Comparison of ENCODE assay signal across 11 cellular contexts in genomic region chr7:360454-361100, GRCh38.
DNase-seq lines count a peak whose midpoint lies in the region; ATAC-seq, FAIRE-seq and TF ChIP-seq lines count a peak whose summit lies in the region.
"Had no signal": no experiment of that assay in that cellular context is flagged by ENCODE, and none has a peak within 500 bp of the region (broad histone marks: within the 10 kb centered on the region; RNA-seq: fewer than 3 reads in every experiment).

No MANE protein-coding gene starts in this region.

- peaks cover 56% of the 10 kb centered on the region for H3K4me1 Mint-ChIP-seq in CD8-positive, alpha-beta T cell (ENCODE audit: low read depth)
- peaks cover 34% of the 10 kb centered on the region for H3K4me1 Mint-ChIP-seq in activated CD4-positive, alpha-beta T cell treated with anti-CD3 and anti-CD28 coated beads, Interleukin-2, amount 10 ng/mL, durations not matched to agents 24 days and 14 days

- TF ChIP-seq EP300 in K562 (IDR thresholded peaks at IDR 0.05; ENCODE audit: low read length), result no peak
- TF ChIP-seq EP300 in sigmoid colon (IDR thresholded peaks at IDR 0.05), result no peak

- H3K36me3 Mint-ChIP-seq in CD8-positive, alpha-beta T cell, result no peaks in the 10 kb centered on the region
- H3K36me3 Mint-ChIP-seq in activated CD4-positive, alpha-beta T cell treated with anti-CD3 and anti-CD28 coated beads, Interleukin-2, amount 10 ng/mL, durations not matched to agents 24 days and 14 days (ENCODE audit: low read depth), result peaks cover 6% of the 10 kb centered on the region

- ATAC-seq in CD8-positive, alpha-beta T cell, result peak; percentile 39
- ATAC-seq in K562 (0 out of 3 replicates have a peak, but pooled peaks have one; percentile 26), GM18505 (IDR thresholded peaks at IDR 0.05; ENCODE audit: unreplicated experiment) (no peak)

- H3K4me3 ChIP-seq in CD8-positive, alpha-beta T cell (ENCODE audit: low read depth, low read length), result peak overlapping the region; percentile 40
- no peak overlapping the region for H3K4me3 ChIP-seq in K562
- H3K4me3 ChIP-seq in sigmoid colon, result no peak overlapping the region
- H3K4me3 ChIP-seq: heart right ventricle, stomach had no signal

- peak overlapping the region; percentile 83 for H3K27ac Mint-ChIP-seq in CD8-positive, alpha-beta T cell
- H3K27ac Mint-ChIP-seq in activated CD4-positive, alpha-beta T cell treated with anti-CD3 and anti-CD28 coated beads, Interleukin-2, amount 10 ng/mL, durations not matched to agents 24 days and 14 days, result peak overlapping the region; percentile 80

- H3K27me3 ChIP-seq in CD8-positive, alpha-beta T cell (ENCODE audit: insufficient read depth, low read length), result no peaks in the 10 kb centered on the region
- peaks cover 36 to 80% of the 10 kb centered on the region in 2 experiments for H3K27me3 ChIP-seq in K562 (ENCODE audit: control insufficient read depth in 2 of 2, insufficient read depth in 2 of 2, low read length in 2 of 2)
- peaks cover 0 to 60% (median 23%) of the 10 kb centered on the region in 3 donors for H3K27me3 ChIP-seq in sigmoid colon

- no peaks in the 10 kb centered on the region for H4K20me1 ChIP-seq in K562 (replicated peaks; ENCODE audit: control insufficient read depth, insufficient read depth, low read length)

- CTCF ChIA-PET in CD8-positive, alpha-beta T cell (lab: Charles Lee), result interaction anchor here (1.1 kb wide), 1 partner anchor 9 kb away, joined by 4 read pairs; no protein-coding TSS in a partner anchor
- CTCF ChIA-PET in K562 (lab: Yijun Ruan, JAX; ENCODE audit: low intra/inter-chr PET ratio), result no interaction called here

- H3K9ac ChIP-seq in K562 (ENCODE audit: insufficient read depth in 1 of 2, low read depth in 2 of 2, low read length in 2 of 2), result no peak overlapping the region

- H2AFZ ChIP-seq in K562 (ENCODE audit: low read depth, low read length), result no peak overlapping the region

- no peaks in the 10 kb centered on the region for H3K9me1 ChIP-seq in K562 (ENCODE audit: control insufficient read depth, insufficient read depth, low read length)

- intact Hi-C loops in CD8-positive, alpha-beta T cell (cut with DNase I, micrococcal nuclease), result loop anchor here in 1 of 2 experiments (5.0 kb wide), 1 partner anchor 242 kb away; no protein-coding TSS in a partner anchor
- intact Hi-C loops in activated CD4-positive, alpha-beta T cell treated with anti-CD3 and anti-CD28 coated beads, Interleukin-2, amount 10 ng/mL, durations not matched to agents 24 days and 14 days (cut with micrococcal nuclease), result loop anchor here (5.0 to 10.0 kb wide), 2 partner anchors 157 to 244 kb away; partner anchors contain the start of gene PDGFA
- intact Hi-C loops in K562 (cut with micrococcal nuclease) (no loop called here), sigmoid colon (cut with DNase I) (no loop called here)

- H3K27ac ChIP-seq in CD8-positive, alpha-beta T cell (ENCODE audit: low read depth, low read length), result peak overlapping the region; percentile 3
- H3K27ac ChIP-seq in K562 (ENCODE audit: extremely low read depth, low read depth, low read length) (no peak overlapping the region), sigmoid colon (no peak overlapping the region)
- H3K27ac ChIP-seq: heart right ventricle, stomach had no signal

- 0 out of 2 replicates have a peak overlapping the region, but pooled peaks have one; percentile 15 for H3K4me2 ChIP-seq in K562 (ENCODE audit: insufficient read depth, low read length)

- in situ Hi-C loops in K562 (cut with MboI), result no loop called here

- peaks cover 1% of the 10 kb centered on the region for H3K9me3 Mint-ChIP-seq in CD8-positive, alpha-beta T cell
- peaks cover 13% of the 10 kb centered on the region for H3K9me3 Mint-ChIP-seq in activated CD4-positive, alpha-beta T cell treated with anti-CD3 and anti-CD28 coated beads, Interleukin-2, amount 10 ng/mL, durations not matched to agents 24 days and 14 days

- no peaks in the 10 kb centered on the region for H3K36me3 ChIP-seq in CD8-positive, alpha-beta T cell (ENCODE audit: insufficient read depth, low read length)
- H3K36me3 ChIP-seq in K562 (ENCODE audit: control insufficient read depth, insufficient read depth, low read length), result no peaks in the 10 kb centered on the region
- no peaks in the 10 kb centered on the region for H3K36me3 ChIP-seq in sigmoid colon
- H3K36me3 ChIP-seq: heart right ventricle, stomach had no signal

- peaks cover 60% of the 10 kb centered on the region for H3K4me1 ChIP-seq in CD8-positive, alpha-beta T cell (ENCODE audit: insufficient read depth, low read length)
- H3K4me1 ChIP-seq in K562 (replicated peaks in 1 of 2; ENCODE audit: control insufficient read depth in 2 of 2, insufficient read depth in 2 of 2, low read length in 2 of 2), result peaks cover 6 to 26% of the 10 kb centered on the region in 2 experiments
- no peaks in the 10 kb centered on the region for H3K4me1 ChIP-seq in sigmoid colon

- H3K9me3 ChIP-seq in CD8-positive, alpha-beta T cell (ENCODE audit: low read length), result no peaks in the 10 kb centered on the region
- 0 out of 2 replicates have a peak, but pooled peaks cover 4% of the 10 kb centered on the region for H3K9me3 ChIP-seq in K562 (replicated peaks; ENCODE audit: control insufficient read depth, insufficient read depth, low read depth, low read length)
- H3K9me3 ChIP-seq in sigmoid colon, result no peaks in the 10 kb centered on the region

- 16% methylated on average over 39 of the region's 39 CpGs for WGBS in K562 (ENCODE audit: insufficient coverage, low coverage, missing lambda C conversion rate)
- 73 to 90% methylated on average over 39 of the region's 39 CpGs for WGBS in sigmoid colon, 2 donors

- BruUV-seq in K562 (replicated peaks; lab: Mats Ljungman, UMichigan), result no TSS peak

- TF ChIP-seq RAD21 in K562 (CRISPR knock-in tag; conservative IDR thresholded peaks at IDR 0.05 in 1 of 2, IDR thresholded peaks at IDR 0.05 in 1 of 2), result no peak

- DNase-seq in CD8-positive, alpha-beta T cell, result peak in 4 of 7 experiments; percentile 29 to 50 (median 46)
- DNase-seq in activated CD4-positive, alpha-beta T cell treated with anti-CD3 and anti-CD28 coated beads, Interleukin-2, amount 10 ng/mL, durations not matched to agents 24 days and 14 days, result peak; percentile 81
- no peak for DNase-seq in K562 (ENCODE audit: extremely low read depth in 1 of 4, low spot score in 3 of 4)
- DNase-seq in sigmoid colon, result peak; percentile 48
- DNase-seq in NCI-H146 treated with DMSO at 0.1 percent for 48 hours (lab: John Stamatoyannopoulos, UW; ENCODE audit: unreplicated experiment), result no peak
- no peak for DNase-seq in NCI-H510A (lab: John Stamatoyannopoulos, UW)
- DNase-seq in activated gamma-delta T cell (lab: John Stamatoyannopoulos, UW), result no peak
- DNase-seq: NCI-H82, stomach had no signal

- H3K4me3 Mint-ChIP-seq in CD8-positive, alpha-beta T cell, result peak overlapping the region; percentile 76
- peak overlapping the region; percentile 77 for H3K4me3 Mint-ChIP-seq in activated CD4-positive, alpha-beta T cell treated with anti-CD3 and anti-CD28 coated beads, Interleukin-2, amount 10 ng/mL, durations not matched to agents 24 days and 14 days

- no peaks in the 10 kb centered on the region for H3K79me2 ChIP-seq in K562 (ENCODE audit: control insufficient read depth, insufficient read depth, low read length)

- no peaks in the 10 kb centered on the region for H3K27me3 Mint-ChIP-seq in CD8-positive, alpha-beta T cell (ENCODE audit: low read depth)
- H3K27me3 Mint-ChIP-seq in activated CD4-positive, alpha-beta T cell treated with anti-CD3 and anti-CD28 coated beads, Interleukin-2, amount 10 ng/mL, durations not matched to agents 24 days and 14 days, result no peaks in the 10 kb centered on the region

- TF ChIP-seq CTCF in CD8-positive, alpha-beta T cell (IDR thresholded peaks at IDR 0.05), result no peak
- TF ChIP-seq CTCF in K562 (IDR thresholded peaks at IDR 0.05 in 2 of 3, conservative IDR thresholded peaks at IDR 0.05 in 1 of 3; ENCODE audit: insufficient read depth in 2 of 3, low read depth in 1 of 3, low read length in 3 of 3), result no peak
- TF ChIP-seq CTCF in sigmoid colon (IDR thresholded peaks at IDR 0.05), result no peak

- POLR2A ChIA-PET in CD8-positive, alpha-beta T cell (lab: Charles Lee), result interaction anchor here (1.7 kb wide), 1 partner anchor 9 kb away, joined by 9 read pairs; no protein-coding TSS in a partner anchor
- POLR2A ChIA-PET in K562 (lab: Yijun Ruan, JAX), result interaction anchor here (1.0 kb wide), 1 partner anchor 13 kb away, joined by 3 read pairs; no protein-coding TSS in a partner anchor

- TF ChIP-seq POLR2A in K562 (conservative IDR thresholded peaks at IDR 0.05) (no peak), sigmoid colon (IDR thresholded peaks at IDR 0.05) (no peak), GM18505 (IDR thresholded peaks at IDR 0.05; ENCODE audit: borderline replicate concordance, extremely low read depth, insufficient read depth, insufficient read length) (no peak)

- no peak for FAIRE-seq in K562 (lab: Jason Lieb, UNC)

TF ChIP-seq in K562, 482 proteins besides CTCF, POLR2A, EP300 and RAD21:
- TF ChIP-seq CBFA2T3 (IDR thresholded peaks at IDR 0.05) (no peak), ZNF263 (CRISPR knock-in tag; IDR thresholded peaks at IDR 0.05; ENCODE audit: borderline replicate concordance) (0 out of 2 replicates have a peak, but pooled peaks have one; percentile 44), ZNF551 (CRISPR knock-in tag; IDR thresholded peaks at IDR 0.05) (no peak)
- TF ChIP-seq, protein P1, sequence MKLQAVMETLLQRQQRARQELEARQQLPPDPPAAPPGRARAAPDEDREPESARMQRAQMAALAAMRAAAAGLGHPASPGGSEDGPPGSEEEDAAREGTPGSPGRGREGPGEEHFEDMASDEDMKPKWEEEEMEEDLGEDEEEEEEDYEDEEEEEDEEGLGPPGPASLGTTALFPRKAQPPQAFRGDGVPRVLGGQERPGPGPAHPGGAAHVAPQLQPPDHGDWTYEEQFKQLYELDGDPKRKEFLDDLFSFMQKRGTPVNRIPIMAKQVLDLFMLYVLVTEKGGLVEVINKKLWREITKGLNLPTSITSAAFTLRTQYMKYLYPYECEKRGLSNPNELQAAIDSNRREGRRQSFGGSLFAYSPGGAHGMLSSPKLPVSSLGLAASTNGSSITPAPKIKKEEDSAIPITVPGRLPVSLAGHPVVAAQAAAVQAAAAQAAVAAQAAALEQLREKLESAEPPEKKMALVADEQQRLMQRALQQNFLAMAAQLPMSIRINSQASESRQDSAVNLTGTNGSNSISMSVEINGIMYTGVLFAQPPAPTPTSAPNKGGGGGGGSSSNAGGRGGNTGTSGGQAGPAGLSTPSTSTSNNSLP (IDR thresholded peaks at IDR 0.05; ENCODE audit: borderline replicate concordance, low read depth, low read length), result no peak

Comparison
In these comparisons a context has a peak if more than half of its experiments do, and no peak if none do; other contexts are left out.
1. DNase-seq: peak in CD8-positive, alpha-beta T cell (4 of 7), activated CD4-positive, alpha-beta T cell treated with anti-CD3 and anti-CD28 coated beads, Interleukin-2, amount 10 ng/mL, durations not matched to agents 24 days and 14 days (single experiment) and sigmoid colon (single experiment); none in K562 (0 of 4), NCI-H146 treated with DMSO at 0.1 percent for 48 hours (single experiment), NCI-H510A (single experiment) and activated gamma-delta T cell (single experiment).